ENCODE assay signal across 26 cellular contexts in genomic region chr13:97621631-97622030, GRCh38.
DNase-seq lines count a peak whose midpoint lies in the region; ATAC-seq, FAIRE-seq and TF ChIP-seq lines count a peak whose summit lies in the region.
"Had no signal": no experiment of that assay in that cellular context is flagged by ENCODE, and none has a peak within 500 bp of the region (broad histone marks: within the 10 kb centered on the region; RNA-seq: fewer than 3 reads in every experiment).

No MANE protein-coding gene starts in this region.

- H3K4me1 ChIP-seq in iPS DF 6.9 (ENCODE audit: control insufficient read depth, insufficient read depth, low read length) (no peaks in the 10 kb centered on the region; the same call in 1 of the 2 replicates), neuronal stem cell (ENCODE audit: control insufficient read depth in 2 of 2, insufficient read depth in 1 of 2, low read depth in 1 of 2, low read length in 2 of 2) (peaks cover 0 to 6% of the 10 kb centered on the region in 2 donors)
- H3K4me1 ChIP-seq: BLaER1 treated with 17β-estradiol and CSF1 and Interleukin-3, amounts not matched to agents 10 nM and 100 nM had no signal

- no peak overlapping the region for H4K91ac ChIP-seq in neuronal stem cell (ENCODE audit: low read depth, low read length, poor library complexity)

- intact Hi-C loops in dorsolateral prefrontal cortex (cut with DNase I): no loop called here

- H4K8ac ChIP-seq in neuronal stem cell (ENCODE audit: low read depth, low read length): peak overlapping the region; percentile 75

- POLR2A ChIA-PET in naive thymus-derived CD8-positive, alpha-beta T cell (lab: Charles Lee): no interaction called here

- H3K9me3 ChIP-seq in iPS DF 6.9 (ENCODE audit: control insufficient read depth, insufficient read depth, low read length): no peaks in the 10 kb centered on the region
- no peaks in the 10 kb centered on the region for H3K9me3 ChIP-seq in neuronal stem cell (replicated peaks in 1 of 2; ENCODE audit: control insufficient read depth in 2 of 2, insufficient read depth in 1 of 2, low read depth in 1 of 2, low read length in 2 of 2)
- H3K9me3 ChIP-seq: BLaER1 treated with 17β-estradiol and CSF1 and Interleukin-3, amounts not matched to agents 10 nM and 100 nM; MG63 had no signal

- H3K4me3 Mint-ChIP-seq in naive thymus-derived CD8-positive, alpha-beta T cell: no peak overlapping the region
- H3K4me3 Mint-ChIP-seq: CD4-positive, alpha-beta memory T cell; HFFc6 had no signal

- TF ChIP-seq CTCF in dorsolateral prefrontal cortex (IDR thresholded peaks at IDR 0.05 in 54 of 56, conservative IDR thresholded peaks at IDR 0.05 in 2 of 56; ENCODE audit: low read depth in 1 of 56, partially characterized antibody in 56 of 56): no peak

- H3K4ac ChIP-seq in neuronal stem cell (ENCODE audit: low read length): no peak overlapping the region

- H2BK5ac ChIP-seq in neuronal stem cell (ENCODE audit: low read length): peak overlapping the region; percentile 15

- H3K9ac ChIP-seq in neuronal stem cell (ENCODE audit: low read depth, low read length, poor library complexity): no peak overlapping the region
- H3K9ac ChIP-seq: BLaER1 treated with 17β-estradiol and CSF1 and Interleukin-3, amounts not matched to agents 10 nM and 100 nM had no signal

- peaks cover 5 to 33% (median 15%) of the 10 kb centered on the region in 5 donors for H3K27me3 Mint-ChIP-seq in naive thymus-derived CD8-positive, alpha-beta T cell

- no peak overlapping the region for H3K14ac ChIP-seq in neuronal stem cell (ENCODE audit: low read length)

- H3K23ac ChIP-seq in neuronal stem cell (ENCODE audit: low read depth, low read length, poor library complexity): no peak overlapping the region

- no peaks in the 10 kb centered on the region for H3K9me3 Mint-ChIP-seq in naive thymus-derived CD8-positive, alpha-beta T cell
- H3K9me3 Mint-ChIP-seq: HFFc6 had no signal

- H3K4me1 Mint-ChIP-seq in naive thymus-derived CD8-positive, alpha-beta T cell: no peaks in the 10 kb centered on the region
- H3K4me1 Mint-ChIP-seq: CD4-positive, alpha-beta memory T cell had no signal

- DNase-seq in NCI-H82 (lab: John Stamatoyannopoulos, UW) (peak; percentile 33), NCI-H82 treated with DMSO at 0.1 percent for 48 hours (lab: John Stamatoyannopoulos, UW; ENCODE audit: unreplicated experiment) (no peak), iPS DF 6.9 (ENCODE audit: low read depth, low spot score) (peak; percentile 7), neuronal stem cell (ENCODE audit: low spot score) (peak; percentile 20), HTR-8/SVneo (ENCODE audit: insufficient read length, low spot score) (no peak), epidermal melanocyte (ENCODE audit: insufficient read length, low spot score) (no peak), dorsolateral prefrontal cortex (no peak)
- DNase-seq in naive thymus-derived CD8-positive, alpha-beta T cell: no peak
- DNase-seq: ACHN; CD4-positive, alpha-beta memory T cell; DMS153; HFFc6; MG63; NCI-H1417 treated with DMSO at 0.1 percent for 48 hours; NCI-H187; NCI-H2107; NK-92 treated with Interleukin-12 subunit alpha and Interleukin-12 subunit beta, amount 100 ng/mL, for 24 hours; SHP77 treated with DMSO at 0.1 percent for 48 hours had no signal

- H3K36me3 ChIP-seq in iPS DF 6.9 (ENCODE audit: control insufficient read depth, insufficient read depth, low read length) (no peaks in the 10 kb centered on the region), neuronal stem cell (replicated peaks in 1 of 2; ENCODE audit: control insufficient read depth in 2 of 2, insufficient read depth in 2 of 2, low read length in 2 of 2) (no peaks in the 10 kb centered on the region)
- H3K36me3 ChIP-seq: BLaER1 treated with 17β-estradiol and CSF1 and Interleukin-3, amounts not matched to agents 10 nM and 100 nM; MG63 had no signal

- no peak for FAIRE-seq in HTR-8/SVneo (lab: Jason Lieb, UNC)
- FAIRE-seq: G401.6, H54, HepG2, K562 had no signal

- H3K27me3 ChIP-seq in iPS DF 6.9 (ENCODE audit: control insufficient read depth, insufficient read depth, low read length): no peaks in the 10 kb centered on the region
- H3K27me3 ChIP-seq in neuronal stem cell (ENCODE audit: control insufficient read depth in 3 of 3, insufficient read depth in 3 of 3, low read depth in 1 of 3, low read length in 3 of 3): peaks cover 0 to 3% (median 0%) of the 10 kb centered on the region in 3 experiments
- no peaks in the 10 kb centered on the region for H3K27me3 ChIP-seq in dorsolateral prefrontal cortex
- H3K27me3 ChIP-seq: BLaER1 treated with 17β-estradiol and CSF1 and Interleukin-3, amounts not matched to agents 10 nM and 100 nM had no signal

- no peak overlapping the region for H3K4me2 ChIP-seq in neuronal stem cell (ENCODE audit: insufficient read depth, low read length, poor library complexity, severe bottlenecking)
- H3K4me2 ChIP-seq: BLaER1 treated with 17β-estradiol and CSF1 and Interleukin-3, amounts not matched to agents 10 nM and 100 nM had no signal

- ATAC-seq in naive thymus-derived CD8-positive, alpha-beta T cell: no peak
- ATAC-seq: HepG2, K562 had no signal

- no peaks in the 10 kb centered on the region for H3K79me1 ChIP-seq in neuronal stem cell (ENCODE audit: low read depth, low read length)

- no peak overlapping the region for H2BK15ac ChIP-seq in neuronal stem cell (ENCODE audit: low read length)

- H3K36me3 Mint-ChIP-seq in naive thymus-derived CD8-positive, alpha-beta T cell: no peaks in the 10 kb centered on the region
- H3K36me3 Mint-ChIP-seq: CD4-positive, alpha-beta memory T cell had no signal

- H2AK5ac ChIP-seq in neuronal stem cell (ENCODE audit: low read depth, low read length): no peak overlapping the region

- H3K4me3 ChIP-seq in iPS DF 6.9 (ENCODE audit: low read length) (no peak overlapping the region), neuronal stem cell (ENCODE audit: low read length in 2 of 2) (no peak overlapping the region), dorsolateral prefrontal cortex (no peak overlapping the region)
- H3K4me3 ChIP-seq: BLaER1 treated with 17β-estradiol and CSF1 and Interleukin-3, amounts not matched to agents 10 nM and 100 nM; K562; MG63; SK-N-MC had no signal

- WGBS in iPS DF 6.9 (ENCODE audit: insufficient coverage, insufficient read length): no CpG with 5 or more reads among the region's 10 CpGs
- no CpG with 5 or more reads among the region's 10 CpGs for WGBS in neuronal stem cell (ENCODE audit: extremely low coverage in 2 of 2, insufficient read length in 2 of 2, insufficient replicate concordance in 1 of 2), 2 donors

- peak overlapping the region; percentile 69 for H2AFZ ChIP-seq in neuronal stem cell (ENCODE audit: low read length)

- no peak overlapping the region for H2BK12ac ChIP-seq in neuronal stem cell (ENCODE audit: low read length)

- H2BK120ac ChIP-seq in neuronal stem cell (ENCODE audit: low read depth, low read length): no peak overlapping the region

- H3K18ac ChIP-seq in neuronal stem cell (ENCODE audit: low read length): peak overlapping the region; percentile 35

- H3K27ac ChIP-seq in iPS DF 6.9 (ENCODE audit: low read length) (no peak overlapping the region), neuronal stem cell (replicated peaks; ENCODE audit: low read length) (no peak overlapping the region), dorsolateral prefrontal cortex (no peak overlapping the region)
- H3K27ac ChIP-seq: 22Rv1; BLaER1 treated with 17β-estradiol and CSF1 and Interleukin-3, amounts not matched to agents 10 nM and 100 nM; RWPE1; SK-N-MC had no signal

- H3K27ac Mint-ChIP-seq in naive thymus-derived CD8-positive, alpha-beta T cell: no peak overlapping the region
- H3K27ac Mint-ChIP-seq: HFFc6 had no signal

Comparison
In these comparisons a context has a peak if more than half of its experiments do, and no peak if none do; other contexts are left out.
1. DNase-seq: peak in NCI-H82 (single experiment), iPS DF 6.9 (single experiment) and neuronal stem cell (single experiment); none in NCI-H82 treated with DMSO at 0.1 percent for 48 hours (single experiment), naive thymus-derived CD8-positive, alpha-beta T cell (0 of 10), HTR-8/SVneo (single experiment), epidermal melanocyte (single experiment) and dorsolateral prefrontal cortex (0 of 10).